In genomic region chr7:99224263-99224947, GRCh38 we compare ENCODE assay signal across 9 cellular contexts. TPM values are rescaled to one million over a fixed set of nuclear protein-coding genes. Genes with fewer than 3 reads are reported as not detected.
A peak's percentile ranks its signal among the peaks of the same experiment; 100 is the strongest.
DNase-seq lines count a peak whose midpoint lies in the region; ATAC-seq lines count a peak whose summit lies in the region.
"Had no signal": no experiment of that assay in that cellular context is flagged by ENCODE, and none has a peak within 500 bp of the region (broad histone marks: within the 10 kb centered on the region; RNA-seq: fewer than 3 reads in every experiment).

No MANE protein-coding gene starts in this region.

- no peaks in the 10 kb centered on the region for H3K9me3 Mint-ChIP-seq in activated T-cell treated with anti-CD3 and anti-CD28 coated beads, Interleukin-2, amount 50 U/mL, for 72 hours
- no peaks in the 10 kb centered on the region for H3K9me3 Mint-ChIP-seq in activated T-cell treated with anti-CD3 and anti-CD28 coated beads, Interleukin-2, amount 50 U/mL, for 24 hours
- H3K9me3 Mint-ChIP-seq: activated naive CD4-positive, alpha-beta T cell treated with anti-CD3 and anti-CD28 coated beads, Interleukin-2, amount 50 U/mL, for 24 hours had no signal

- peaks cover 15% of the 10 kb centered on the region for H3K4me1 Mint-ChIP-seq in activated T-cell treated with anti-CD3 and anti-CD28 coated beads, Interleukin-2, amount 50 U/mL, for 72 hours (ENCODE audit: low read depth)
- peaks cover 7% of the 10 kb centered on the region for H3K4me1 Mint-ChIP-seq in activated T-cell treated with anti-CD3 and anti-CD28 coated beads, Interleukin-2, amount 50 U/mL, for 24 hours (ENCODE audit: low read depth)
- no peaks in the 10 kb centered on the region for H3K4me1 Mint-ChIP-seq in T-helper 17 cell

- H3K27me3 Mint-ChIP-seq in activated T-cell treated with anti-CD3 and anti-CD28 coated beads, Interleukin-2, amount 50 U/mL, for 72 hours (ENCODE audit: low read depth): peaks cover 4% of the 10 kb centered on the region
- H3K27me3 Mint-ChIP-seq in activated T-cell treated with anti-CD3 and anti-CD28 coated beads, Interleukin-2, amount 50 U/mL, for 24 hours: no peaks in the 10 kb centered on the region
- H3K27me3 Mint-ChIP-seq in T-helper 17 cell: peaks cover 13% of the 10 kb centered on the region
- H3K27me3 Mint-ChIP-seq: activated naive CD4-positive, alpha-beta T cell treated with anti-CD3 and anti-CD28 coated beads, Interleukin-2, amount 50 U/mL, for 24 hours had no signal

- peak overlapping the region; percentile 92 for H3K27ac ChIP-seq in epithelial cell of prostate

- H3K4me3 Mint-ChIP-seq in activated T-cell treated with anti-CD3 and anti-CD28 coated beads, Interleukin-2, amount 50 U/mL, for 72 hours: peak overlapping the region in 1 of 2 donors; percentile 14
- H3K4me3 Mint-ChIP-seq in activated T-cell treated with anti-CD3 and anti-CD28 coated beads, Interleukin-2, amount 50 U/mL, for 24 hours: no peak overlapping the region
- no peak overlapping the region for H3K4me3 Mint-ChIP-seq in T-helper 17 cell
- H3K4me3 Mint-ChIP-seq: activated naive CD4-positive, alpha-beta T cell treated with anti-CD3 and anti-CD28 coated beads, Interleukin-2, amount 50 U/mL, for 24 hours had no signal

- no peaks in the 10 kb centered on the region for H3K9me3 ChIP-seq in T-helper 17 cell (ENCODE audit: control insufficient read depth, low read length, poor library complexity, severe bottlenecking)

- peak; percentile 77 to 84 for ATAC-seq in activated T-cell treated with anti-CD3 and anti-CD28 coated beads, Interleukin-2, amount 50 U/mL, for 72 hours (replicated peaks in 1 of 2)
- no peak for ATAC-seq in T-helper 17 cell
- ATAC-seq in HG03442 (IDR thresholded peaks at IDR 0.05; ENCODE audit: unreplicated experiment): no peak

- H3K27ac Mint-ChIP-seq in activated T-cell treated with anti-CD3 and anti-CD28 coated beads, Interleukin-2, amount 50 U/mL, for 72 hours: peak overlapping the region; percentile 14
- H3K27ac Mint-ChIP-seq in activated T-cell treated with anti-CD3 and anti-CD28 coated beads, Interleukin-2, amount 50 U/mL, for 24 hours: no peak overlapping the region
- H3K27ac Mint-ChIP-seq in T-helper 17 cell: no peak overlapping the region
- H3K27ac Mint-ChIP-seq: activated naive CD4-positive, alpha-beta T cell treated with anti-CD3 and anti-CD28 coated beads, Interleukin-2, amount 50 U/mL, for 24 hours had no signal

- peak; percentile 15 to 34 for DNase-seq in activated T-cell treated with anti-CD3 and anti-CD28 coated beads, Interleukin-2, amount 50 U/mL, for 72 hours
- DNase-seq in activated T-cell treated with anti-CD3 and anti-CD28 coated beads, Interleukin-2, amount 50 U/mL, for 24 hours: no peak
- DNase-seq in NCI-H774 (lab: John Stamatoyannopoulos, UW): peak; percentile 53
- DNase-seq in epithelial cell of prostate (ENCODE audit: low read depth, low spot score): peak; percentile 94
- DNase-seq in stromal cell of bone marrow (ENCODE audit: low read depth): peak; percentile 14
- DNase-seq in T-helper 17 cell: no peak
- no peak for DNase-seq in DMS79 treated with DMSO at 0.1 percent for 48 hours (lab: John Stamatoyannopoulos, UW)

- no peaks in the 10 kb centered on the region for H3K36me3 Mint-ChIP-seq in activated T-cell treated with anti-CD3 and anti-CD28 coated beads, Interleukin-2, amount 50 U/mL, for 72 hours (ENCODE audit: insufficient read depth in 2 of 2)
- no peaks in the 10 kb centered on the region for H3K36me3 Mint-ChIP-seq in activated T-cell treated with anti-CD3 and anti-CD28 coated beads, Interleukin-2, amount 50 U/mL, for 24 hours (ENCODE audit: low read depth)
- no peaks in the 10 kb centered on the region for H3K36me3 Mint-ChIP-seq in T-helper 17 cell (ENCODE audit: low read depth)
- H3K36me3 Mint-ChIP-seq: activated naive CD4-positive, alpha-beta T cell treated with anti-CD3 and anti-CD28 coated beads, Interleukin-2, amount 50 U/mL, for 24 hours had no signal

RNA-seq across cellular contexts. Expression of gene KPNA7, which starts 16.5 kb away (rescaled TPM):
- total RNA-seq in activated T-cell treated with anti-CD3 and anti-CD28 coated beads, Interleukin-2, amount 50 U/mL, for 72 hours: under 1 TPM in 1 of 2 donors, not detected in 1; 0.14 TPM
- not detected for total RNA-seq in T-helper 17 cell

RNA-seq across cellular contexts. Expression of gene MYH16, which starts 48.2 kb away (rescaled TPM):
- total RNA-seq in activated T-cell treated with anti-CD3 and anti-CD28 coated beads, Interleukin-2, amount 50 U/mL, for 72 hours: not detected
- not detected for total RNA-seq in T-helper 17 cell

Comparison
In these comparisons a context has a peak if more than half of its experiments do, and no peak if none do; other contexts are left out.
1. DNase-seq: peak in activated T-cell treated with anti-CD3 and anti-CD28 coated beads, Interleukin-2, amount 50 U/mL, for 72 hours (2 of 2), NCI-H774 (single experiment), epithelial cell of prostate (single experiment) and stromal cell of bone marrow (single experiment); none in activated T-cell treated with anti-CD3 and anti-CD28 coated beads, Interleukin-2, amount 50 U/mL, for 24 hours (single experiment), T-helper 17 cell (0 of 3) and DMS79 treated with DMSO at 0.1 percent for 48 hours (single experiment).
2. ATAC-seq: peak in activated T-cell treated with anti-CD3 and anti-CD28 coated beads, Interleukin-2, amount 50 U/mL, for 72 hours (2 of 2); none in T-helper 17 cell (single experiment) and HG03442 (single experiment).